8 cellular contexts compared by ENCODE assay signal in genomic region chr9:138149672-138150656, GRCh38.
A peak's percentile ranks its signal among the peaks of the same experiment; 100 is the strongest.
DNase-seq lines count a peak whose midpoint lies in the region; ATAC-seq and TF ChIP-seq lines count a peak whose summit lies in the region.
"Not testable (repeated sequence)": the region's sequence is repeated elsewhere in the genome, so short reads cannot be mapped to it uniquely, and the experiment has no call there.

No MANE protein-coding gene starts in this region.

- not testable (repeated sequence) for H3K9me3 ChIP-seq in IMR-90 (ENCODE audit: control insufficient read depth, insufficient read depth, low read length); neuronal stem cell (replicated peaks in 1 of 2; ENCODE audit: control insufficient read depth in 2 of 2, insufficient read depth in 1 of 2, low read depth in 1 of 2, low read length in 2 of 2); stomach

- CTCF ChIA-PET in IMR-90 (lab: Yijun Ruan, JAX): not testable (repeated sequence)

- dilution Hi-C loops in IMR-90 (cut with HindIII; ENCODE audit: low sequenced_read_pairs, unreplicated experiment): not testable (repeated sequence)

- H3K4me2 ChIP-seq in IMR-90 (ENCODE audit: low read depth, low read length) (peak overlapping the region; percentile 21), neuronal stem cell (ENCODE audit: insufficient read depth, low read length, poor library complexity, severe bottlenecking) (peak overlapping the region; percentile 40)

- in situ Hi-C loops in IMR-90 (cut with MboI; ENCODE audit: low sequenced_read_pairs): not testable (repeated sequence)

- WGBS in IMR-90 (ENCODE audit: extremely low coverage in 2 of 2, insufficient read length in 1 of 2), 2 experiments: 19% methylated on average over 12 of the region's 81 CpGs; no CpG with 5 or more reads in 1 of the 2 experiments
- no CpG with 5 or more reads among the region's 81 CpGs for WGBS in neuronal stem cell (ENCODE audit: extremely low coverage in 2 of 2, insufficient read length in 2 of 2, insufficient replicate concordance in 1 of 2), 2 donors
- 9 to 36% (median 23%) methylated on average over 43 to 81 of the region's 81 CpGs for WGBS in stomach, 5 donors

- not testable (repeated sequence) for H3K14ac ChIP-seq in IMR-90 (replicated peaks; ENCODE audit: low read depth, low read length); neuronal stem cell (ENCODE audit: low read length)

- not testable (repeated sequence) for H2AFZ ChIP-seq in IMR-90 (replicated peaks; ENCODE audit: low read length, poor library complexity)
- peak overlapping the region; percentile 68 for H2AFZ ChIP-seq in neuronal stem cell (ENCODE audit: low read length)

- POLR2A ChIA-PET in IMR-90 (lab: Charles Lee; ENCODE audit: unreplicated experiment): not testable (repeated sequence)

- peaks cover 10% of the 10 kb centered on the region for H3K27me3 Mint-ChIP-seq in activated T-helper 2 cell treated with anti-CD3 and anti-CD28 coated beads, Interferon-gamma antibody, Interleukin-2, Interleukin-4, amounts not matched to agents 10 μg/mL and 5 μg/mL and 100 μg/mL, durations not matched to agents 14 hours and 24 hours and 36 hours (ENCODE audit: low read depth)

- H4K8ac ChIP-seq in IMR-90 (ENCODE audit: low read depth in 2 of 2, low read length in 2 of 2); neuronal stem cell (ENCODE audit: low read depth, low read length): not testable (repeated sequence)

- H3K9me3 Mint-ChIP-seq in activated T-helper 2 cell treated with anti-CD3 and anti-CD28 coated beads, Interferon-gamma antibody, Interleukin-2, Interleukin-4, amounts not matched to agents 10 μg/mL and 5 μg/mL and 100 μg/mL, durations not matched to agents 14 hours and 24 hours and 36 hours: not testable (repeated sequence)

- not testable (repeated sequence) for H3K27me3 ChIP-seq in IMR-90 (ENCODE audit: control insufficient read depth, insufficient read depth, low read length); neuronal stem cell (ENCODE audit: control insufficient read depth in 3 of 3, insufficient read depth in 3 of 3, low read depth in 1 of 3, low read length in 3 of 3)
- peaks cover 0 to 22% (median 0%) of the 10 kb centered on the region in 45 donors for H3K27me3 ChIP-seq in dorsolateral prefrontal cortex
- H3K27me3 ChIP-seq in stomach: peaks cover 0 to 32% (median 9%) of the 10 kb centered on the region in 3 donors

- not testable (repeated sequence) for TF ChIP-seq EP300 in stomach (IDR thresholded peaks at IDR 0.05)

- H3K27ac ChIP-seq in IMR-90 (ENCODE audit: insufficient read depth, low read length); dorsolateral prefrontal cortex; neuronal stem cell (replicated peaks; ENCODE audit: low read length): not testable (repeated sequence)
- H3K27ac ChIP-seq in stomach: peak overlapping the region in 1 of 5 donors; percentile 67

- not testable (repeated sequence) for H3K18ac ChIP-seq in IMR-90 (ENCODE audit: low read depth, low read length); neuronal stem cell (ENCODE audit: low read length)

- intact Hi-C loops in IMR-90 (cut with micrococcal nuclease); activated T-helper 2 cell treated with anti-CD3 and anti-CD28 coated beads, Interferon-gamma antibody, Interleukin-2, Interleukin-4, amounts not matched to agents 10 μg/mL and 5 μg/mL and 100 μg/mL, durations not matched to agents 14 hours and 24 hours and 36 hours (cut with micrococcal nuclease); dorsolateral prefrontal cortex (cut with DNase I); stomach (cut with DNase I; ENCODE audit: low total_unique reads): not testable (repeated sequence)

- not testable (repeated sequence) for H4K20me1 ChIP-seq in IMR-90 (ENCODE audit: insufficient read depth, low read length)

- not testable (repeated sequence) for H2BK15ac ChIP-seq in IMR-90 (ENCODE audit: low read depth, low read length); neuronal stem cell (ENCODE audit: low read length)

- H4K5ac ChIP-seq in IMR-90 (ENCODE audit: low read depth, low read length): not testable (repeated sequence)

- not testable (repeated sequence) for H2BK120ac ChIP-seq in IMR-90 (ENCODE audit: low read depth, low read length); neuronal stem cell (ENCODE audit: low read depth, low read length)

- not testable (repeated sequence) for H3K56ac ChIP-seq in IMR-90 (ENCODE audit: extremely low read depth, insufficient read depth, low read length)

- not testable (repeated sequence) for H3K36me3 Mint-ChIP-seq in activated T-helper 2 cell treated with anti-CD3 and anti-CD28 coated beads, Interferon-gamma antibody, Interleukin-2, Interleukin-4, amounts not matched to agents 10 μg/mL and 5 μg/mL and 100 μg/mL, durations not matched to agents 14 hours and 24 hours and 36 hours (ENCODE audit: low read depth)

- not testable (repeated sequence) for H3K27ac Mint-ChIP-seq in activated T-helper 2 cell treated with anti-CD3 and anti-CD28 coated beads, Interferon-gamma antibody, Interleukin-2, Interleukin-4, amounts not matched to agents 10 μg/mL and 5 μg/mL and 100 μg/mL, durations not matched to agents 14 hours and 24 hours and 36 hours

- H3K4me3 Mint-ChIP-seq in activated T-helper 2 cell treated with anti-CD3 and anti-CD28 coated beads, Interferon-gamma antibody, Interleukin-2, Interleukin-4, amounts not matched to agents 10 μg/mL and 5 μg/mL and 100 μg/mL, durations not matched to agents 14 hours and 24 hours and 36 hours (ENCODE audit: low read depth): peak overlapping the region; percentile 49

- TF ChIP-seq RAD21 in IMR-90 (IDR thresholded peaks at IDR 0.05; ENCODE audit: low read length): not testable (repeated sequence)

- H3K79me1 ChIP-seq in IMR-90 (ENCODE audit: low read depth in 1 of 2, low read length in 2 of 2); neuronal stem cell (ENCODE audit: low read depth, low read length): not testable (repeated sequence)

- not testable (repeated sequence) for H2AK9ac ChIP-seq in IMR-90 (replicated peaks; ENCODE audit: low read depth, low read length, poor library complexity)

- H3K4me3 ChIP-seq in IMR-90 (ENCODE audit: insufficient read depth, low read depth, low read length): not testable (repeated sequence)
- H3K4me3 ChIP-seq in dorsolateral prefrontal cortex (peak overlapping the region in 53 of 59 donors; percentile 8 to 69 (median 45)), iPS-11a (ENCODE audit: low read depth, low read length) (peak overlapping the region; percentile 40), neuronal stem cell (ENCODE audit: low read length in 2 of 2) (peak overlapping the region in 1 of 2 donors; percentile 44), stomach (peak overlapping the region; percentile 34 to 62 (median 43))

- not testable (repeated sequence) for H3K36me3 ChIP-seq in IMR-90 (ENCODE audit: control insufficient read depth, insufficient read depth, low read length); neuronal stem cell (replicated peaks in 1 of 2; ENCODE audit: control insufficient read depth in 2 of 2, insufficient read depth in 2 of 2, low read length in 2 of 2); stomach

- peak; percentile 26; the same call in 1 of the 2 replicates for TF ChIP-seq CTCF in IMR-90 (conservative IDR thresholded peaks at IDR 0.05; ENCODE audit: low read depth, low read length)
- TF ChIP-seq CTCF in dorsolateral prefrontal cortex (IDR thresholded peaks at IDR 0.05 in 54 of 56, conservative IDR thresholded peaks at IDR 0.05 in 2 of 56; ENCODE audit: low read depth in 1 of 56, partially characterized antibody in 56 of 56): peak in 53 of 56 donors; percentile 16 to 65 (median 50)
- peak in 3 of 7 experiments; percentile 6 to 62 (median 32) for TF ChIP-seq CTCF in stomach (IDR thresholded peaks at IDR 0.05)

- not testable (repeated sequence) for H4K91ac ChIP-seq in IMR-90 (ENCODE audit: insufficient read depth, low read depth, low read length); neuronal stem cell (ENCODE audit: low read depth, low read length, poor library complexity)

- H2BK20ac ChIP-seq in IMR-90 (ENCODE audit: low read depth, low read length): not testable (repeated sequence)

- H2BK12ac ChIP-seq in neuronal stem cell (ENCODE audit: low read length): not testable (repeated sequence)

- DNase-seq in COR-L47 (lab: John Stamatoyannopoulos, UW) (peak; percentile 17), SW480 (ENCODE audit: low spot score) (peak; percentile 59), dorsolateral prefrontal cortex (peak in 1 of 10 donors; percentile 48), stomach (peak; percentile 27)
- DNase-seq in IMR-90; activated T-helper 2 cell treated with anti-CD3 and anti-CD28 coated beads, Interferon-gamma antibody, Interleukin-2, Interleukin-4, amounts not matched to agents 10 μg/mL and 5 μg/mL and 100 μg/mL, durations not matched to agents 14 hours and 24 hours and 36 hours (ENCODE audit: low spot score); neuronal stem cell (ENCODE audit: low spot score): not testable (repeated sequence)

- H3K4me1 Mint-ChIP-seq in activated T-helper 2 cell treated with anti-CD3 and anti-CD28 coated beads, Interferon-gamma antibody, Interleukin-2, Interleukin-4, amounts not matched to agents 10 μg/mL and 5 μg/mL and 100 μg/mL, durations not matched to agents 14 hours and 24 hours and 36 hours (ENCODE audit: low read depth): not testable (repeated sequence)

- H3K9ac ChIP-seq in IMR-90 (ENCODE audit: low read depth, low read length); neuronal stem cell (ENCODE audit: low read depth, low read length, poor library complexity): not testable (repeated sequence)

- not testable (repeated sequence) for TF ChIP-seq POLR2A in IMR-90 (IDR thresholded peaks at IDR 0.05; ENCODE audit: low read depth, low read length); stomach (IDR thresholded peaks at IDR 0.05)

- not testable (repeated sequence) for H3K4ac ChIP-seq in IMR-90 (ENCODE audit: low read depth, low read length); neuronal stem cell (ENCODE audit: low read length)

- H3K9me1 ChIP-seq in IMR-90 (ENCODE audit: insufficient read depth, low read length): not testable (repeated sequence)

- not testable (repeated sequence) for H3K4me1 ChIP-seq in IMR-90 (ENCODE audit: control insufficient read depth, insufficient read depth, low read length); neuronal stem cell (ENCODE audit: control insufficient read depth in 2 of 2, insufficient read depth in 1 of 2, low read depth in 1 of 2, low read length in 2 of 2)
- peaks cover 0 to 12% (median 0%) of the 10 kb centered on the region in 4 donors for H3K4me1 ChIP-seq in stomach

- not testable (repeated sequence) for H2AK5ac ChIP-seq in IMR-90 (ENCODE audit: low read depth, low read length); neuronal stem cell (ENCODE audit: low read depth, low read length)

- H3K23ac ChIP-seq in IMR-90 (ENCODE audit: low read depth, low read length); neuronal stem cell (ENCODE audit: low read depth, low read length, poor library complexity): not testable (repeated sequence)

- ATAC-seq in IMR-90 (ENCODE audit: low read depth): peak; percentile 57

- not testable (repeated sequence) for BruUV-seq in IMR-90 (replicated peaks; lab: Mats Ljungman, UMichigan)

- not testable (repeated sequence) for H2BK5ac ChIP-seq in IMR-90 (ENCODE audit: low read depth, low read length, poor library complexity, severe bottlenecking); neuronal stem cell (ENCODE audit: low read length)
